In genomic region chr20:60469829-60470228, GRCh38 we compare ENCODE assay signal across 34 cellular contexts.
"Had no signal": no experiment of that assay in that cellular context is flagged by ENCODE, and none has a peak within 500 bp of the region (broad histone marks: within the 10 kb centered on the region; RNA-seq: fewer than 3 reads in every experiment).

No MANE protein-coding gene starts in this region.

- H3K9me3 Mint-ChIP-seq: activated CD4-positive, alpha-beta memory T cell treated with anti-CD3 and anti-CD28 coated beads, Interleukin-2, amount 10 ng/mL, durations not matched to agents 7 days and 5 days; activated naive CD4-positive, alpha-beta T cell treated with anti-CD3 and anti-CD28 coated beads, Interleukin-2, amount 10 ng/mL, durations not matched to agents 7 days and 5 days; activated naive CD8-positive, alpha-beta T cell treated with anti-CD3 and anti-CD28 coated beads, Interleukin-2, amount 50 U/mL, for 24 hours had no signal

- H3K4me3 Mint-ChIP-seq: activated B cell treated with CpG ODN at 0.5 μM for 24 hours; activated CD4-positive, alpha-beta memory T cell treated with anti-CD3 and anti-CD28 coated beads, Interleukin-2, amount 10 ng/mL, durations not matched to agents 7 days and 5 days; activated CD8-positive, alpha-beta memory T cell treated with anti-CD3 and anti-CD28 coated beads, Interleukin-2, amount 10 ng/mL, durations not matched to agents 7 days and 5 days; activated naive CD4-positive, alpha-beta T cell treated with anti-CD3 and anti-CD28 coated beads, Interleukin-2, amount 10 ng/mL, durations not matched to agents 7 days and 5 days; activated naive CD8-positive, alpha-beta T cell; activated naive CD8-positive, alpha-beta T cell treated with anti-CD3 and anti-CD28 coated beads, Interleukin-2, amount 50 U/mL, for 24 hours; brain had no signal

- H3K27ac ChIP-seq: KMS-11, PC-9, RWPE1, VCaP had no signal

- H3K27ac Mint-ChIP-seq: activated B cell treated with CpG ODN at 0.5 μM for 24 hours; activated CD4-positive, alpha-beta memory T cell treated with anti-CD3 and anti-CD28 coated beads, Interleukin-2, amount 10 ng/mL, durations not matched to agents 7 days and 5 days; activated CD8-positive, alpha-beta memory T cell treated with anti-CD3 and anti-CD28 coated beads, Interleukin-2, amount 10 ng/mL, durations not matched to agents 7 days and 5 days; activated naive CD4-positive, alpha-beta T cell treated with anti-CD3 and anti-CD28 coated beads, Interleukin-2, amount 10 ng/mL, durations not matched to agents 7 days and 5 days; activated naive CD8-positive, alpha-beta T cell; activated naive CD8-positive, alpha-beta T cell treated with anti-CD3 and anti-CD28 coated beads, Interleukin-2, amount 50 U/mL, for 24 hours; brain had no signal

- ATAC-seq: activated CD8-positive, alpha-beta memory T cell treated with anti-CD3 and anti-CD28 coated beads, Interleukin-2, amount 10 ng/mL, durations not matched to agents 7 days and 5 days; activated naive CD8-positive, alpha-beta T cell treated with anti-CD3 and anti-CD28 coated beads, Interleukin-2, amount 50 U/mL, for 24 hours; Right ventricle myocardium inferior had no signal

- H3K4me1 Mint-ChIP-seq: activated B cell treated with CpG ODN at 0.5 μM for 24 hours; activated CD4-positive, alpha-beta memory T cell treated with anti-CD3 and anti-CD28 coated beads, Interleukin-2, amount 10 ng/mL, durations not matched to agents 7 days and 5 days; activated CD8-positive, alpha-beta memory T cell treated with anti-CD3 and anti-CD28 coated beads, Interleukin-2, amount 10 ng/mL, durations not matched to agents 7 days and 5 days; activated naive CD4-positive, alpha-beta T cell treated with anti-CD3 and anti-CD28 coated beads, Interleukin-2, amount 10 ng/mL, durations not matched to agents 7 days and 5 days; activated naive CD8-positive, alpha-beta T cell treated with anti-CD3 and anti-CD28 coated beads, Interleukin-2, amount 50 U/mL, for 24 hours had no signal

- H3K27me3 Mint-ChIP-seq: activated B cell treated with CpG ODN at 0.5 μM for 24 hours; activated CD4-positive, alpha-beta memory T cell treated with anti-CD3 and anti-CD28 coated beads, Interleukin-2, amount 10 ng/mL, durations not matched to agents 7 days and 5 days; activated CD8-positive, alpha-beta memory T cell treated with anti-CD3 and anti-CD28 coated beads, Interleukin-2, amount 10 ng/mL, durations not matched to agents 7 days and 5 days; activated naive CD4-positive, alpha-beta T cell treated with anti-CD3 and anti-CD28 coated beads, Interleukin-2, amount 10 ng/mL, durations not matched to agents 7 days and 5 days had no signal

- H3K9ac ChIP-seq: KMS-11 had no signal

- H3K36me3 Mint-ChIP-seq: activated CD8-positive, alpha-beta memory T cell treated with anti-CD3 and anti-CD28 coated beads, Interleukin-2, amount 10 ng/mL, durations not matched to agents 7 days and 5 days; activated naive CD4-positive, alpha-beta T cell treated with anti-CD3 and anti-CD28 coated beads, Interleukin-2, amount 10 ng/mL, durations not matched to agents 7 days and 5 days; activated naive CD8-positive, alpha-beta T cell; brain had no signal

- H3K4me3 ChIP-seq: PC-9 had no signal

- DNase-seq: activated B cell treated with CpG ODN at 0.5 μM for 24 hours; activated CD4-positive, alpha-beta memory T cell treated with anti-CD3 and anti-CD28 coated beads, Interleukin-2, amount 10 ng/mL, durations not matched to agents 7 days and 5 days; activated CD4-positive, alpha-beta T cell treated with anti-CD3 and anti-CD28 coated beads for 4 hours; activated CD4-positive, alpha-beta T cell treated with anti-CD3 and anti-CD28 coated beads, Interleukin-2, amount 50 U/mL, for 1 hour; activated CD4-positive, CD25-positive, alpha-beta regulatory T cell treated with anti-CD3 and anti-CD28 coated beads, Interleukin-2, amount 50 U/mL, for 72 hours; activated CD8-positive, alpha-beta memory T cell treated with anti-CD3 and anti-CD28 coated beads for 24 hours; activated CD8-positive, alpha-beta memory T cell treated with anti-CD3 and anti-CD28 coated beads, Interleukin-2, amount 10 ng/mL, durations not matched to agents 7 days and 5 days; activated CD8-positive, alpha-beta memory T cell treated with anti-CD3 and anti-CD28 coated beads, Interleukin-2, amount 50 U/mL, for 48 hours; activated effector memory CD4-positive, alpha-beta T cell treated with Interleukin-2 at 50 U/mL for 16 hours; activated naive CD4-positive, alpha-beta T cell treated with anti-CD3 and anti-CD28 coated beads, Interleukin-2, amount 10 ng/mL, durations not matched to agents 7 days and 5 days; activated naive CD8-positive, alpha-beta T cell treated with anti-CD3 and anti-CD28 coated beads, Interleukin-2, amount 50 U/mL, for 24 hours; activated T-cell treated with anti-CD3 and anti-CD28 coated beads, Interleukin-2, amount 50 U/mL, for 48 hours; anterior cingulate cortex; central memory CD4-positive, alpha-beta T cell; NCI-H1092 treated with DMSO at 0.1 percent for 48 hours; NCI-H1417; NCI-H146; NCI-H187; NCI-H2029 treated with DMSO at 0.1 percent for 48 hours; NCI-H2107; NCI-H2171; NCI-H510A; NCI-H526; NCI-H748 treated with DMSO at 0.1 percent for 48 hours; PC-9; SW 1271; T-helper 1 cell; T-helper 9 cell had no signal
